Comparison of ENCODE assay signal across 13 cellular contexts in the genomic region with DNA sequence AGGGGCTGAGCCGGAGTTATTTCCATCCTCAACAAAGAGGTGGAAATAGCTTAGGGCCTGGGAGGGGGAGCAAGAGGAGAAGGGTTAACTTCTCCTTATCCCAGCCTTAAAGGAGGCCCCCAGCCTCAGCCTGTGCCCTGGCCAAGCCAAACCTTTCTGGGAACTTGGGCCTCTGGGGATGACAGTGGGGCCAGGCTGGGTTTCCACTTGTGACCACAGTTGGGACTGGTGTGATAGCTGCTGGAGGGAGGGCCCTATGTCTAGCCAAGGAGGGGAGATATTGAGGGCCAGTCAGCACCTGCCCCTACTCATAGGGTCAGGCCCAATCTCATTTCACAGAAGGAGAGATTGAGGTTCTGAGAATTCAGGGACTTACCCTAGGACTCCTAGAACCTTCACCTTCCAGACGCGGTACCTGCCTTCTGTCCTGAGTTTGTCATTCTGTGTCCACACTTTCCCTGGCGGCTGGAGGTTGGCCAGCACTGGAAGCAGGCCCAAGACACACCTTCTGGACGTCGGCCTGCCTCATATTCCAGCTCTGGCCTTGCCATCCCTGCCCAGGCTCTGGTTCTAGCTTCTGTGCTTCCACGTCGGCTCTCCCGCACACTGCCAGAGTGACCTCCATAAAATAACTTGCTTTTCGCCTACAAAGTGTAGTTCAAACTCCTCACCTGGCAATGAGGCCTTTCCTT. TPM values are rescaled to one million over a fixed set of nuclear protein-coding genes. Genes with fewer than 3 reads are reported as not detected.
DNase-seq lines count a peak whose midpoint lies in the region; ATAC-seq and TF ChIP-seq lines count a peak whose summit lies in the region.
"Had no signal": no experiment of that assay in that cellular context is flagged by ENCODE, and none has a peak within 500 bp of the region (broad histone marks: within the 10 kb centered on the region; RNA-seq: fewer than 3 reads in every experiment).

No MANE protein-coding gene starts in this region.

- H3K9me3 ChIP-seq in skeletal muscle tissue (ENCODE audit: control insufficient read depth in 3 of 3, low read length in 3 of 3), result no peaks in the 10 kb centered on the region

- peak overlapping the region in 2 of 3 donors; percentile 54 to 72 for H3K9ac ChIP-seq in skeletal muscle tissue (ENCODE audit: low read depth in 1 of 3, low read length in 3 of 3)

- H3K4me1 Mint-ChIP-seq in activated T-cell treated with anti-CD3 and anti-CD28 coated beads, Interleukin-2, amount 50 U/mL, for 24 hours (ENCODE audit: low read depth), result peaks cover 79% of the 10 kb centered on the region
- H3K4me1 Mint-ChIP-seq in effector memory CD8-positive, alpha-beta T cell (ENCODE audit: low read depth in 2 of 2), result peaks cover 49 to 67% of the 10 kb centered on the region in 2 donors

- H3K27me3 ChIP-seq in skeletal muscle tissue (ENCODE audit: control insufficient read depth in 3 of 3, insufficient read depth in 3 of 3, low read length in 3 of 3) (no peaks in the 10 kb centered on the region), foreskin keratinocyte (no peaks in the 10 kb centered on the region)

- H3K36me3 ChIP-seq in skeletal muscle tissue (ENCODE audit: control insufficient read depth in 3 of 3, insufficient read depth in 3 of 3, low read length in 3 of 3), result no peaks in the 10 kb centered on the region

- H3K4me3 ChIP-seq in LNCaP clone FGC (ENCODE audit: low read depth, low read length), result no peak overlapping the region
- H3K4me3 ChIP-seq in skeletal muscle tissue (ENCODE audit: low read length in 3 of 3), result peak overlapping the region in 2 of 3 donors; percentile 15 to 35

- no peak for ATAC-seq in effector memory CD8-positive, alpha-beta T cell (replicated peaks)
- ATAC-seq in foreskin keratinocyte, result no peak

- H3K4me1 ChIP-seq in skeletal muscle tissue (ENCODE audit: control insufficient read depth in 3 of 3, insufficient read depth in 3 of 3, low read length in 3 of 3), result peaks cover 71 to 80% (median 76%) of the 10 kb centered on the region in 3 donors
- peaks cover 16% of the 10 kb centered on the region for H3K4me1 ChIP-seq in foreskin keratinocyte

- peak overlapping the region; percentile 97 for H3K27ac Mint-ChIP-seq in activated T-cell treated with anti-CD3 and anti-CD28 coated beads, Interleukin-2, amount 50 U/mL, for 24 hours
- H3K27ac Mint-ChIP-seq in effector memory CD8-positive, alpha-beta T cell, result peak overlapping the region; percentile 20 to 89

- H3K4me3 Mint-ChIP-seq in activated T-cell treated with anti-CD3 and anti-CD28 coated beads, Interleukin-2, amount 50 U/mL, for 24 hours, result no peak overlapping the region
- H3K4me3 Mint-ChIP-seq in effector memory CD8-positive, alpha-beta T cell, result peak overlapping the region in 1 of 2 donors; percentile 76

- no peaks in the 10 kb centered on the region for H3K9me3 Mint-ChIP-seq in activated T-cell treated with anti-CD3 and anti-CD28 coated beads, Interleukin-2, amount 50 U/mL, for 24 hours
- H3K9me3 Mint-ChIP-seq in effector memory CD8-positive, alpha-beta T cell, result no peaks in the 10 kb centered on the region

- peaks cover 35% of the 10 kb centered on the region for H3K36me3 Mint-ChIP-seq in activated T-cell treated with anti-CD3 and anti-CD28 coated beads, Interleukin-2, amount 50 U/mL, for 24 hours (ENCODE audit: low read depth)
- H3K36me3 Mint-ChIP-seq in effector memory CD8-positive, alpha-beta T cell (ENCODE audit: insufficient read depth), result peaks cover 80% of the 10 kb centered on the region

- TF ChIP-seq CTCF in LNCaP clone FGC (IDR thresholded peaks at IDR 0.05; ENCODE audit: control insufficient read depth, extremely low read depth, insufficient read depth) (no peak), foreskin keratinocyte (conservative IDR thresholded peaks at IDR 0.05) (no peak), GM10266 (IDR thresholded peaks at IDR 0.05; ENCODE audit: control insufficient read depth, insufficient read depth, low read depth, missing control alignments) (no peak)

- no peaks in the 10 kb centered on the region for H3K27me3 Mint-ChIP-seq in activated T-cell treated with anti-CD3 and anti-CD28 coated beads, Interleukin-2, amount 50 U/mL, for 24 hours
- no peaks in the 10 kb centered on the region for H3K27me3 Mint-ChIP-seq in effector memory CD8-positive, alpha-beta T cell

- H3K27ac ChIP-seq in skeletal muscle tissue (ENCODE audit: low read depth, low read length), result peak overlapping the region; percentile 74
- H3K27ac ChIP-seq in foreskin keratinocyte, result no peak overlapping the region

- no peak for DNase-seq in activated T-cell treated with anti-CD3 and anti-CD28 coated beads, Interleukin-2, amount 50 U/mL, for 24 hours
- DNase-seq in activated T-cell treated with anti-CD3 and anti-CD28 coated beads, Interleukin-2, amount 50 U/mL, for 1 hour, result no peak
- DNase-seq in LNCaP clone FGC (ENCODE audit: low read depth), result peak; percentile 69
- no peak for DNase-seq in effector memory CD8-positive, alpha-beta T cell
- no peak for DNase-seq in foreskin keratinocyte
- no peak for DNase-seq in GM10266 (ENCODE audit: extremely low spot score)
- DNase-seq in activated CD4-positive, alpha-beta T cell treated with anti-CD3 and anti-CD28 coated beads, Interleukin-2, amount 50 U/mL, for 4 hours, result no peak
- DNase-seq: activated gamma-delta T cell treated with Interleukin-2 at 50 U/mL for 16 hours; DMS79 treated with DMSO at 0.1 percent for 48 hours; foreskin fibroblast; NCI-H510A; stimulated activated CD4-positive, alpha-beta T cell treated with anti-CD3 and anti-CD28 coated beads, Interleukin-2, amount 100 ng/mL, for 48 hours had no signal

RNA-seq across cellular contexts. Expression of a gene that starts 3.1 kb away (rescaled TPM):
- total RNA-seq in skeletal muscle tissue (1.6 TPM), foreskin keratinocyte (11.6 and 12.7 TPM in 2 replicates)
- 8.1 and 10.7 TPM in 2 replicates for polyA plus RNA-seq in foreskin keratinocyte
